1 cellular context compared by ENCODE assay signal in the genomic region with DNA sequence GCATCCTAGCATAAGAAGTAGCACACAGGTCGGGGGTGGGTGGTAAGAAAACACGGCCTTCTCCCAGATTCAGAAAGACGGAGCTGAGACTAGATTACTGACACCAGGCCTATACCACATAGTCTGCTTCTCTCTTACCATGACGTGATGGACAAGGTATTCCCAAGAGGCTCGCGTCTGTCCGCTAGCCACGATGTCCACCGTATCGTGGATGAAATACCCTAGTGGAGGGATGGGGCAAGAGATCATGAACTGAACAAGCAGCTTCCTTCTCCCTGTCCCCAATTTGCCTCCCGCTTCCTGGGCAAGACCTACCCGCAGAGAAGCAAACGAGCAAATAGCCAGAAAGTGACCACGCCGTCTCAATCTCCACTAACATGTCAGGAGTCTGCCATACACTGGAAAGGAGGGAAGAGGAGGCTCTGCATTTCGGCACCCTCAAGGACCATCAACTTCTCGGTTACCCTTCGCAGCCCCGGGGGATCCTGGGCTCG.
TF ChIP-seq lines count a peak whose summit lies in the region.

No MANE protein-coding gene starts in this region.

TF ChIP-seq in K562, 482 proteins besides CTCF, POLR2A, EP300 and RAD21 (continued from another document and continues in another):
- TF ChIP-seq, protein P1, sequence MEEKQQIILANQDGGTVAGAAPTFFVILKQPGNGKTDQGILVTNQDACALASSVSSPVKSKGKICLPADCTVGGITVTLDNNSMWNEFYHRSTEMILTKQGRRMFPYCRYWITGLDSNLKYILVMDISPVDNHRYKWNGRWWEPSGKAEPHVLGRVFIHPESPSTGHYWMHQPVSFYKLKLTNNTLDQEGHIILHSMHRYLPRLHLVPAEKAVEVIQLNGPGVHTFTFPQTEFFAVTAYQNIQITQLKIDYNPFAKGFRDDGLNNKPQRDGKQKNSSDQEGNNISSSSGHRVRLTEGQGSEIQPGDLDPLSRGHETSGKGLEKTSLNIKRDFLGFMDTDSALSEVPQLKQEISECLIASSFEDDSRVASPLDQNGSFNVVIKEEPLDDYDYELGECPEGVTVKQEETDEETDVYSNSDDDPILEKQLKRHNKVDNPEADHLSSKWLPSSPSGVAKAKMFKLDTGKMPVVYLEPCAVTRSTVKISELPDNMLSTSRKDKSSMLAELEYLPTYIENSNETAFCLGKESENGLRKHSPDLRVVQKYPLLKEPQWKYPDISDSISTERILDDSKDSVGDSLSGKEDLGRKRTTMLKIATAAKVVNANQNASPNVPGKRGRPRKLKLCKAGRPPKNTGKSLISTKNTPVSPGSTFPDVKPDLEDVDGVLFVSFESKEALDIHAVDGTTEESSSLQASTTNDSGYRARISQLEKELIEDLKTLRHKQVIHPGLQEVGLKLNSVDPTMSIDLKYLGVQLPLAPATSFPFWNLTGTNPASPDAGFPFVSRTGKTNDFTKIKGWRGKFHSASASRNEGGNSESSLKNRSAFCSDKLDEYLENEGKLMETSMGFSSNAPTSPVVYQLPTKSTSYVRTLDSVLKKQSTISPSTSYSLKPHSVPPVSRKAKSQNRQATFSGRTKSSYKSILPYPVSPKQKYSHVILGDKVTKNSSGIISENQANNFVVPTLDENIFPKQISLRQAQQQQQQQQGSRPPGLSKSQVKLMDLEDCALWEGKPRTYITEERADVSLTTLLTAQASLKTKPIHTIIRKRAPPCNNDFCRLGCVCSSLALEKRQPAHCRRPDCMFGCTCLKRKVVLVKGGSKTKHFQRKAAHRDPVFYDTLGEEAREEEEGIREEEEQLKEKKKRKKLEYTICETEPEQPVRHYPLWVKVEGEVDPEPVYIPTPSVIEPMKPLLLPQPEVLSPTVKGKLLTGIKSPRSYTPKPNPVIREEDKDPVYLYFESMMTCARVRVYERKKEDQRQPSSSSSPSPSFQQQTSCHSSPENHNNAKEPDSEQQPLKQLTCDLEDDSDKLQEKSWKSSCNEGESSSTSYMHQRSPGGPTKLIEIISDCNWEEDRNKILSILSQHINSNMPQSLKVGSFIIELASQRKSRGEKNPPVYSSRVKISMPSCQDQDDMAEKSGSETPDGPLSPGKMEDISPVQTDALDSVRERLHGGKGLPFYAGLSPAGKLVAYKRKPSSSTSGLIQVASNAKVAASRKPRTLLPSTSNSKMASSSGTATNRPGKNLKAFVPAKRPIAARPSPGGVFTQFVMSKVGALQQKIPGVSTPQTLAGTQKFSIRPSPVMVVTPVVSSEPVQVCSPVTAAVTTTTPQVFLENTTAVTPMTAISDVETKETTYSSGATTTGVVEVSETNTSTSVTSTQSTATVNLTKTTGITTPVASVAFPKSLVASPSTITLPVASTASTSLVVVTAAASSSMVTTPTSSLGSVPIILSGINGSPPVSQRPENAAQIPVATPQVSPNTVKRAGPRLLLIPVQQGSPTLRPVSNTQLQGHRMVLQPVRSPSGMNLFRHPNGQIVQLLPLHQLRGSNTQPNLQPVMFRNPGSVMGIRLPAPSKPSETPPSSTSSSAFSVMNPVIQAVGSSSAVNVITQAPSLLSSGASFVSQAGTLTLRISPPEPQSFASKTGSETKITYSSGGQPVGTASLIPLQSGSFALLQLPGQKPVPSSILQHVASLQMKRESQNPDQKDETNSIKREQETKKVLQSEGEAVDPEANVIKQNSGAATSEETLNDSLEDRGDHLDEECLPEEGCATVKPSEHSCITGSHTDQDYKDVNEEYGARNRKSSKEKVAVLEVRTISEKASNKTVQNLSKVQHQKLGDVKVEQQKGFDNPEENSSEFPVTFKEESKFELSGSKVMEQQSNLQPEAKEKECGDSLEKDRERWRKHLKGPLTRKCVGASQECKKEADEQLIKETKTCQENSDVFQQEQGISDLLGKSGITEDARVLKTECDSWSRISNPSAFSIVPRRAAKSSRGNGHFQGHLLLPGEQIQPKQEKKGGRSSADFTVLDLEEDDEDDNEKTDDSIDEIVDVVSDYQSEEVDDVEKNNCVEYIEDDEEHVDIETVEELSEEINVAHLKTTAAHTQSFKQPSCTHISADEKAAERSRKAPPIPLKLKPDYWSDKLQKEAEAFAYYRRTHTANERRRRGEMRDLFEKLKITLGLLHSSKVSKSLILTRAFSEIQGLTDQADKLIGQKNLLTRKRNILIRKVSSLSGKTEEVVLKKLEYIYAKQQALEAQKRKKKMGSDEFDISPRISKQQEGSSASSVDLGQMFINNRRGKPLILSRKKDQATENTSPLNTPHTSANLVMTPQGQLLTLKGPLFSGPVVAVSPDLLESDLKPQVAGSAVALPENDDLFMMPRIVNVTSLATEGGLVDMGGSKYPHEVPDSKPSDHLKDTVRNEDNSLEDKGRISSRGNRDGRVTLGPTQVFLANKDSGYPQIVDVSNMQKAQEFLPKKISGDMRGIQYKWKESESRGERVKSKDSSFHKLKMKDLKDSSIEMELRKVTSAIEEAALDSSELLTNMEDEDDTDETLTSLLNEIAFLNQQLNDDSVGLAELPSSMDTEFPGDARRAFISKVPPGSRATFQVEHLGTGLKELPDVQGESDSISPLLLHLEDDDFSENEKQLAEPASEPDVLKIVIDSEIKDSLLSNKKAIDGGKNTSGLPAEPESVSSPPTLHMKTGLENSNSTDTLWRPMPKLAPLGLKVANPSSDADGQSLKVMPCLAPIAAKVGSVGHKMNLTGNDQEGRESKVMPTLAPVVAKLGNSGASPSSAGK (IDR thresholded peaks at IDR 0.05) = no peak
- TF ChIP-seq NR4A1 (CRISPR knock-in tag; IDR thresholded peaks at IDR 0.05) (no peak), NR4A1 (tag; IDR thresholded peaks at IDR 0.05) (no peak), SRF (CRISPR knock-in tag; IDR thresholded peaks at IDR 0.05) (no peak), ESRRA (IDR thresholded peaks at IDR 0.05; ENCODE audit: borderline replicate concordance, low read depth) (no peak), KDM1A (IDR thresholded peaks at IDR 0.05) (no peak), KHSRP (IDR thresholded peaks at IDR 0.05) (no peak), CAMTA2 (CRISPR knock-in tag; conservative IDR thresholded peaks at IDR 0.05) (0 out of 2 replicates have a peak, but pooled peaks have one; percentile 8), CHD2 (IDR thresholded peaks at IDR 0.05; ENCODE audit: low read depth, low read length) (no peak), BCOR (IDR thresholded peaks at IDR 0.05) (no peak), ZFP36 (IDR thresholded peaks at IDR 0.05; ENCODE audit: low read depth, low read length, partially characterized antibody) (no peak), POLR2AphosphoS5 (IDR thresholded peaks at IDR 0.05; ENCODE audit: control insufficient read depth, insufficient read depth, low read depth, low read length) (peak; percentile 70), ZNF551 (CRISPR knock-in tag; IDR thresholded peaks at IDR 0.05) (peak; percentile 7; the same call in 1 of the 2 replicates), ETV5 (CRISPR knock-in tag; IDR thresholded peaks at IDR 0.05; ENCODE audit: low read depth) (no peak), CBFA2T3 (IDR thresholded peaks at IDR 0.05) (no peak), ZNF140 (CRISPR knock-in tag; IDR thresholded peaks at IDR 0.05) (no peak), ZNF76 (CRISPR knock-in tag; IDR thresholded peaks at IDR 0.05; ENCODE audit: borderline replicate concordance) (no peak), RCOR1 (IDR thresholded peaks at IDR 0.05; ENCODE audit: borderline replicate concordance in 1 of 2, low read depth in 2 of 2, low read length in 2 of 2) (no peak; a peak in 1 of 4 replicates)
- TF ChIP-seq, protein P2, sequence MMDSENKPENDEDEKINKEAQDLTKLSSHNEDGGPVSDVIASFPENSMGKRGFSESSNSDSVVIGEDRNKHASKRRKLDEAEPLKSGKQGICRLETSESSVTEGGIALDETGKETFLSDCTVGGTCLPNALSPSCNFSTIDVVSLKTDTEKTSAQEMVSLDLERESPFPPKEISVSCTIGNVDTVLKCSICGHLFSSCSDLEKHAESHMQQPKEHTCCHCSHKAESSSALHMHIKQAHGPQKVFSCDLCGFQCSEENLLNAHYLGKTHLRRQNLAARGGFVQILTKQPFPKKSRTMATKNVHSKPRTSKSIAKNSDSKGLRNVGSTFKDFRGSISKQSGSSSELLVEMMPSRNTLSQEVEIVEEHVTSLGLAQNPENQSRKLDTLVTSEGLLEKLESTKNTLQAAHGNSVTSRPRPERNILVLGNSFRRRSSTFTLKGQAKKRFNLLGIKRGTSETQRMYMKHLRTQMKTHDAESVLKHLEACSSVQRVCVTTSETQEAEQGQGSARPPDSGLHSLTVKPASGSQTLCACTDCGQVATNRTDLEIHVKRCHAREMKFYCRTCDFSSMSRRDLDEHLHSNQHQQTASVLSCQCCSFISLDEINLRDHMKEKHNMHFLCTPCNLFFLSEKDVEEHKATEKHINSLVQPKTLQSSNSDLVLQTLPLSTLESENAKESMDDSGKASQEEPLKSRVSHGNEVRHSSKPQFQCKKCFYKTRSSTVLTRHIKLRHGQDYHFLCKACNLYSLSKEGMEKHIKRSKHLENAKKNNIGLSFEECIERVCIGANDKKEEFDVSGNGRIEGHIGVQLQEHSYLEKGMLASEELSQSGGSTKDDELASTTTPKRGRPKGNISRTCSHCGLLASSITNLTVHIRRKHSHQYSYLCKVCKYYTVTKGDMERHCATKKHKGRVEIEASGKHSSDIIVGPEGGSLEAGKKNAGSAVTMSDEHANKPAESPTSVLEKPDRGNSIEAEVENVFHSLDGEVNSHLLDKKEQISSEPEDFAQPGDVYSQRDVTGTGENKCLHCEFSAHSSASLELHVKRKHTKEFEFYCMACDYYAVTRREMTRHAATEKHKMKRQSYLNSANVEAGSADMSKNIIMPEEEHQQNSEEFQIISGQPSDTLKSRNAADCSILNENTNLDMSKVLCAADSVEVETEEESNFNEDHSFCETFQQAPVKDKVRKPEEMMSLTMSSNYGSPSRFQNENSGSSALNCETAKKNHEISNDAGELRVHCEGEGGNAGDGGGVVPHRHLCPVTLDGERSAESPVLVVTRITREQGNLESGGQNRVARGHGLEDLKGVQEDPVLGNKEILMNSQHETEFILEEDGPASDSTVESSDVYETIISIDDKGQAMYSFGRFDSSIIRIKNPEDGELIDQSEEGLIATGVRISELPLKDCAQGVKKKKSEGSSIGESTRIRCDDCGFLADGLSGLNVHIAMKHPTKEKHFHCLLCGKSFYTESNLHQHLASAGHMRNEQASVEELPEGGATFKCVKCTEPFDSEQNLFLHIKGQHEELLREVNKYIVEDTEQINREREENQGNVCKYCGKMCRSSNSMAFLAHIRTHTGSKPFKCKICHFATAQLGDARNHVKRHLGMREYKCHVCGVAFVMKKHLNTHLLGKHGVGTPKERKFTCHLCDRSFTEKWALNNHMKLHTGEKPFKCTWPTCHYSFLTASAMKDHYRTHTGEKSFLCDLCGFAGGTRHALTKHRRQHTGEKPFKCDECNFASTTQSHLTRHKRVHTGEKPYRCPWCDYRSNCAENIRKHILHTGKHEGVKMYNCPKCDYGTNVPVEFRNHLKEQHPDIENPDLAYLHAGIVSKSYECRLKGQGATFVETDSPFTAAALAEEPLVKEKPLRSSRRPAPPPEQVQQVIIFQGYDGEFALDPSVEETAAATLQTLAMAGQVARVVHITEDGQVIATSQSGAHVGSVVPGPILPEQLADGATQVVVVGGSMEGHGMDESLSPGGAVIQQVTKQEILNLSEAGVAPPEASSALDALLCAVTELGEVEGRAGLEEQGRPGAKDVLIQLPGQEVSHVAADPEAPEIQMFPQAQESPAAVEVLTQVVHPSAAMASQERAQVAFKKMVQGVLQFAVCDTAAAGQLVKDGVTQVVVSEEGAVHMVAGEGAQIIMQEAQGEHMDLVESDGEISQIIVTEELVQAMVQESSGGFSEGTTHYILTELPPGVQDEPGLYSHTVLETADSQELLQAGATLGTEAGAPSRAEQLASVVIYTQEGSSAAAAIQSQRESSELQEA (IDR thresholded peaks at IDR 0.05; ENCODE audit: low read depth) = no peak
- TF ChIP-seq, protein P3, sequence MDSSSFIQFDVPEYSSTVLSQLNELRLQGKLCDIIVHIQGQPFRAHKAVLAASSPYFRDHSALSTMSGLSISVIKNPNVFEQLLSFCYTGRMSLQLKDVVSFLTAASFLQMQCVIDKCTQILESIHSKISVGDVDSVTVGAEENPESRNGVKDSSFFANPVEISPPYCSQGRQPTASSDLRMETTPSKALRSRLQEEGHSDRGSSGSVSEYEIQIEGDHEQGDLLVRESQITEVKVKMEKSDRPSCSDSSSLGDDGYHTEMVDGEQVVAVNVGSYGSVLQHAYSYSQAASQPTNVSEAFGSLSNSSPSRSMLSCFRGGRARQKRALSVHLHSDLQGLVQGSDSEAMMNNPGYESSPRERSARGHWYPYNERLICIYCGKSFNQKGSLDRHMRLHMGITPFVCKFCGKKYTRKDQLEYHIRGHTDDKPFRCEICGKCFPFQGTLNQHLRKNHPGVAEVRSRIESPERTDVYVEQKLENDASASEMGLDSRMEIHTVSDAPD (CRISPR knock-in tag; IDR thresholded peaks at IDR 0.05) = no peak
- TF ChIP-seq, protein P4, sequence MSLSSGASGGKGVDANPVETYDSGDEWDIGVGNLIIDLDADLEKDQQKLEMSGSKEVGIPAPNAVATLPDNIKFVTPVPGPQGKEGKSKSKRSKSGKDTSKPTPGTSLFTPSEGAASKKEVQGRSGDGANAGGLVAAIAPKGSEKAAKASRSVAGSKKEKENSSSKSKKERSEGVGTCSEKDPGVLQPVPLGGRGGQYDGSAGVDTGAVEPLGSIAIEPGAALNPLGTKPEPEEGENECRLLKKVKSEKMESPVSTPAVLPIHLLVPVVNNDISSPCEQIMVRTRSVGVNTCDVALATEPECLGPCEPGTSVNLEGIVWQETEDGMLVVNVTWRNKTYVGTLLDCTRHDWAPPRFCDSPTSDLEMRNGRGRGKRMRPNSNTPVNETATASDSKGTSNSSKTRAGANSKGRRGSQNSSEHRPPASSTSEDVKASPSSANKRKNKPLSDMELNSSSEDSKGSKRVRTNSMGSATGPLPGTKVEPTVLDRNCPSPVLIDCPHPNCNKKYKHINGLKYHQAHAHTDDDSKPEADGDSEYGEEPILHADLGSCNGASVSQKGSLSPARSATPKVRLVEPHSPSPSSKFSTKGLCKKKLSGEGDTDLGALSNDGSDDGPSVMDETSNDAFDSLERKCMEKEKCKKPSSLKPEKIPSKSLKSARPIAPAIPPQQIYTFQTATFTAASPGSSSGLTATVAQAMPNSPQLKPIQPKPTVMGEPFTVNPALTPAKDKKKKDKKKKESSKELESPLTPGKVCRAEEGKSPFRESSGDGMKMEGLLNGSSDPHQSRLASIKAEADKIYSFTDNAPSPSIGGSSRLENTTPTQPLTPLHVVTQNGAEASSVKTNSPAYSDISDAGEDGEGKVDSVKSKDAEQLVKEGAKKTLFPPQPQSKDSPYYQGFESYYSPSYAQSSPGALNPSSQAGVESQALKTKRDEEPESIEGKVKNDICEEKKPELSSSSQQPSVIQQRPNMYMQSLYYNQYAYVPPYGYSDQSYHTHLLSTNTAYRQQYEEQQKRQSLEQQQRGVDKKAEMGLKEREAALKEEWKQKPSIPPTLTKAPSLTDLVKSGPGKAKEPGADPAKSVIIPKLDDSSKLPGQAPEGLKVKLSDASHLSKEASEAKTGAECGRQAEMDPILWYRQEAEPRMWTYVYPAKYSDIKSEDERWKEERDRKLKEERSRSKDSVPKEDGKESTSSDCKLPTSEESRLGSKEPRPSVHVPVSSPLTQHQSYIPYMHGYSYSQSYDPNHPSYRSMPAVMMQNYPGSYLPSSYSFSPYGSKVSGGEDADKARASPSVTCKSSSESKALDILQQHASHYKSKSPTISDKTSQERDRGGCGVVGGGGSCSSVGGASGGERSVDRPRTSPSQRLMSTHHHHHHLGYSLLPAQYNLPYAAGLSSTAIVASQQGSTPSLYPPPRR (CRISPR knock-in tag; IDR thresholded peaks at IDR 0.05; ENCODE audit: borderline replicate concordance) = no peak
- TF ChIP-seq, protein P5, sequence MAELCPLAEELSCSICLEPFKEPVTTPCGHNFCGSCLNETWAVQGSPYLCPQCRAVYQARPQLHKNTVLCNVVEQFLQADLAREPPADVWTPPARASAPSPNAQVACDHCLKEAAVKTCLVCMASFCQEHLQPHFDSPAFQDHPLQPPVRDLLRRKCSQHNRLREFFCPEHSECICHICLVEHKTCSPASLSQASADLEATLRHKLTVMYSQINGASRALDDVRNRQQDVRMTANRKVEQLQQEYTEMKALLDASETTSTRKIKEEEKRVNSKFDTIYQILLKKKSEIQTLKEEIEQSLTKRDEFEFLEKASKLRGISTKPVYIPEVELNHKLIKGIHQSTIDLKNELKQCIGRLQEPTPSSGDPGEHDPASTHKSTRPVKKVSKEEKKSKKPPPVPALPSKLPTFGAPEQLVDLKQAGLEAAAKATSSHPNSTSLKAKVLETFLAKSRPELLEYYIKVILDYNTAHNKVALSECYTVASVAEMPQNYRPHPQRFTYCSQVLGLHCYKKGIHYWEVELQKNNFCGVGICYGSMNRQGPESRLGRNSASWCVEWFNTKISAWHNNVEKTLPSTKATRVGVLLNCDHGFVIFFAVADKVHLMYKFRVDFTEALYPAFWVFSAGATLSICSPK (IDR thresholded peaks at IDR 0.05; ENCODE audit: borderline replicate concordance) = no peak
